33 cellular contexts compared by ENCODE assay signal in genomic region chr5:105462377-105462776, GRCh38.
"Had no signal": no experiment of that assay in that cellular context is flagged by ENCODE, and none has a peak within 500 bp of the region (broad histone marks: within the 10 kb centered on the region; RNA-seq: fewer than 3 reads in every experiment).

No MANE protein-coding gene starts in this region.

- H3K9me3 ChIP-seq: adrenal gland, ascending aorta had no signal

- H3K36me3 ChIP-seq: adrenal gland, ascending aorta, brain microvascular endothelial cell, breast epithelium, cardiac muscle cell had no signal

- DNase-seq: activated effector memory CD4-positive, alpha-beta T cell treated with anti-CD3 and anti-CD28 coated beads, Interleukin-2, amount 50 U/mL, for 16 hours; activated effector memory CD4-positive, alpha-beta T cell treated with Interleukin-2 at 50 U/mL for 16 hours; activated gamma-delta T cell; activated gamma-delta T cell treated with Interleukin-2 at 50 U/mL for 16 hours; activated naive CD4-positive, alpha-beta T cell; activated naive CD4-positive, alpha-beta T cell treated with anti-CD3 and anti-CD28 coated beads for 36 hours; activated naive CD4-positive, alpha-beta T cell treated with anti-CD3 and anti-CD28 coated beads, Interleukin-2, amount 10 ng/mL, durations not matched to agents 7 days and 5 days; activated naive CD4-positive, alpha-beta T cell treated with anti-CD3 and anti-CD28 coated beads, Interleukin-2, amount 50 U/mL, for 16 hours; activated naive CD4-positive, alpha-beta T cell treated with Interleukin-2 at 50 U/mL for 16 hours; activated naive CD8-positive, alpha-beta T cell treated with anti-CD3 and anti-CD28 coated beads for 36 hours; activated naive CD8-positive, alpha-beta T cell treated with anti-CD3 and anti-CD28 coated beads, Interleukin-2, amount 10 ng/mL, durations not matched to agents 7 days and 5 days; activated naive CD8-positive, alpha-beta T cell treated with anti-CD3 and anti-CD28 coated beads, Interleukin-2, amount 50 U/mL, for 24 hours; activated T-cell treated with anti-CD3 and anti-CD28 coated beads for 4 hours; activated T-cell treated with anti-CD3 and anti-CD28 coated beads, Interleukin-2, amount 50 U/mL, for 1 hour; activated T-cell treated with anti-CD3 and anti-CD28 coated beads, Interleukin-2, amount 50 U/mL, for 24 hours; activated T-cell treated with anti-CD3 and anti-CD28 coated beads, Interleukin-2, amount 50 U/mL, for 4 hours; activated T-cell treated with anti-CD3 and anti-CD28 coated beads, Interleukin-2, amount 50 U/mL, for 48 hours; activated T-cell treated with anti-CD3 and anti-CD28 coated beads, Interleukin-2, amount 50 U/mL, for 72 hours; adrenal gland; amniotic stem cell; amygdala; anterior cingulate cortex; aorta; body of pancreas; brain microvascular endothelial cell; caudate nucleus; central memory CD4-positive, alpha-beta T cell; cerebellar nuclear complex had no signal

- ATAC-seq: activated naive CD4-positive, alpha-beta T cell treated with anti-CD3 and anti-CD28 coated beads, Interleukin-2, amount 50 U/mL, for 72 hours; activated naive CD8-positive, alpha-beta T cell treated with anti-CD3 and anti-CD28 coated beads, Interleukin-2, amount 50 U/mL, for 24 hours; activated T-cell treated with anti-CD3 and anti-CD28 coated beads, Interleukin-2, amount 50 U/mL, for 4 hours; activated T-cell treated with anti-CD3 and anti-CD28 coated beads, Interleukin-2, amount 50 U/mL, for 72 hours; activated T-helper 17 cell treated with anti-CD3 and anti-CD28 coated beads, Interleukin-2, amount 50 U/mL, for 72 hours; body of pancreas had no signal

- H3K4me1 ChIP-seq: adrenal gland, ascending aorta, body of pancreas, breast epithelium had no signal

- H3K27ac ChIP-seq: adrenal gland, ascending aorta, body of pancreas, brain microvascular endothelial cell, breast epithelium, cardiac muscle cell had no signal

- H3K27me3 ChIP-seq: adrenal gland, ascending aorta, body of pancreas, brain microvascular endothelial cell, breast epithelium, cardiac muscle cell had no signal

- H3K4me3 ChIP-seq: adrenal gland, ascending aorta, body of pancreas, breast epithelium, cardiac muscle cell had no signal
